In genomic region chr2:21008014-21008789, GRCh38 we compare ENCODE assay signal across 32 cellular contexts. TPM values are rescaled to one million over a fixed set of nuclear protein-coding genes. Genes with fewer than 3 reads are reported as not detected.
"Had no signal": no experiment of that assay in that cellular context is flagged by ENCODE, and none has a peak within 500 bp of the region (broad histone marks: within the 10 kb centered on the region; RNA-seq: fewer than 3 reads in every experiment).

No MANE protein-coding gene starts in this region.

- H3K27me3 Mint-ChIP-seq: activated B cell treated with CpG ODN at 0.5 μM for 24 hours; activated T-cell treated with anti-CD3 and anti-CD28 coated beads, Interleukin-2, amount 50 U/mL, for 24 hours had no signal

- H3K4me3 ChIP-seq: adrenal gland, body of pancreas, breast epithelium had no signal

- H3K27ac ChIP-seq: adrenal gland, body of pancreas, brain microvascular endothelial cell, breast epithelium, VCaP had no signal

- H3K27ac Mint-ChIP-seq: activated B cell treated with CpG ODN at 0.5 μM for 24 hours; activated CD4-positive, alpha-beta memory T cell treated with anti-CD3 and anti-CD28 coated beads, Interleukin-2, amount 10 ng/mL, durations not matched to agents 7 days and 5 days; activated CD4-positive, alpha-beta T cell treated with anti-CD3 and anti-CD28 coated beads, Interleukin-2, amount 10 ng/mL, durations not matched to agents 7 days and 5 days; activated CD8-positive, alpha-beta memory T cell treated with anti-CD3 and anti-CD28 coated beads, Interleukin-2, amount 10 ng/mL, durations not matched to agents 7 days and 5 days; activated CD8-positive, alpha-beta T cell treated with anti-CD3 and anti-CD28 coated beads, Interleukin-2, amount 10 ng/mL, durations not matched to agents 7 days and 5 days; activated naive CD4-positive, alpha-beta T cell treated with anti-CD3 and anti-CD28 coated beads for 36 hours; activated naive CD4-positive, alpha-beta T cell treated with anti-CD3 and anti-CD28 coated beads, Interleukin-2, amount 50 U/mL, for 72 hours; activated naive CD8-positive, alpha-beta T cell treated with anti-CD3 and anti-CD28 coated beads for 36 hours; activated T-cell treated with anti-CD3 and anti-CD28 coated beads, Interleukin-2, amount 50 U/mL, for 24 hours; activated T-helper 2 cell treated with anti-CD3 and anti-CD28 coated beads, Interferon-gamma antibody, Interleukin-2, Interleukin-4, amounts not matched to agents 10 μg/mL and 5 μg/mL and 100 μg/mL, durations not matched to agents 14 hours and 24 hours and 36 hours; T-helper 1 cell treated with Interleukin-12 subunit alpha and Interleukin-12 subunit beta and Interleukin-4 antibody, amounts not matched to agents 30 μg/mL and 1 μg/mL, for 36 hours; T-helper 2 cell treated with Interferon-gamma antibody and Interleukin-4, amounts not matched to agents 5 μg/mL and 100 μg/mL, for 36 hours had no signal

- H3K9me3 Mint-ChIP-seq: activated B cell treated with CpG ODN at 0.5 μM for 24 hours; activated CD4-positive, alpha-beta memory T cell treated with anti-CD3 and anti-CD28 coated beads, Interleukin-2, amount 10 ng/mL, durations not matched to agents 7 days and 5 days; activated CD4-positive, alpha-beta T cell treated with anti-CD3 and anti-CD28 coated beads, Interleukin-2, amount 10 ng/mL, durations not matched to agents 7 days and 5 days; activated naive CD4-positive, alpha-beta T cell treated with anti-CD3 and anti-CD28 coated beads for 36 hours; activated naive CD4-positive, alpha-beta T cell treated with anti-CD3 and anti-CD28 coated beads, Interleukin-2, amount 50 U/mL, for 72 hours; activated naive CD8-positive, alpha-beta T cell treated with anti-CD3 and anti-CD28 coated beads for 36 hours; activated T-cell treated with anti-CD3 and anti-CD28 coated beads, Interleukin-2, amount 50 U/mL, for 24 hours; activated T-helper 2 cell treated with anti-CD3 and anti-CD28 coated beads, Interferon-gamma antibody, Interleukin-2, Interleukin-4, amounts not matched to agents 10 μg/mL and 5 μg/mL and 100 μg/mL, durations not matched to agents 14 hours and 24 hours and 36 hours; T-helper 1 cell treated with Interleukin-12 subunit alpha and Interleukin-12 subunit beta and Interleukin-4 antibody, amounts not matched to agents 30 μg/mL and 1 μg/mL, for 36 hours; T-helper 2 cell treated with Interferon-gamma antibody and Interleukin-4, amounts not matched to agents 5 μg/mL and 100 μg/mL, for 36 hours had no signal

- H3K27me3 ChIP-seq: brain microvascular endothelial cell had no signal

- H3K36me3 ChIP-seq: adrenal gland, brain microvascular endothelial cell, breast epithelium had no signal

- DNase-seq: activated B cell treated with CpG ODN at 0.5 μM for 24 hours; activated CD4-positive, alpha-beta memory T cell treated with anti-CD3 and anti-CD28 coated beads, Interleukin-2, amount 10 ng/mL, durations not matched to agents 7 days and 5 days; activated CD4-positive, alpha-beta T cell treated with anti-CD3 and anti-CD28 coated beads for 48 hours; activated CD4-positive, alpha-beta T cell treated with anti-CD3 and anti-CD28 coated beads, Interleukin-2, amount 10 ng/mL, durations not matched to agents 7 days and 5 days; activated CD4-positive, alpha-beta T cell treated with anti-CD3 and anti-CD28 coated beads, Interleukin-2, amount 50 U/mL, for 48 hours; activated CD4-positive, CD25-positive, alpha-beta regulatory T cell treated with anti-CD3 and anti-CD28 coated beads, Interleukin-2, amount 50 U/mL, for 72 hours; activated CD8-positive, alpha-beta memory T cell treated with anti-CD3 and anti-CD28 coated beads for 24 hours; activated CD8-positive, alpha-beta memory T cell treated with anti-CD3 and anti-CD28 coated beads, Interleukin-2, amount 10 ng/mL, durations not matched to agents 7 days and 5 days; activated CD8-positive, alpha-beta memory T cell treated with anti-CD3 and anti-CD28 coated beads, Interleukin-2, amount 50 U/mL, for 48 hours; activated CD8-positive, alpha-beta T cell treated with anti-CD3 and anti-CD28 coated beads, Interleukin-2, amount 10 ng/mL, durations not matched to agents 7 days and 5 days; activated effector memory CD4-positive, alpha-beta T cell treated with Interleukin-2 at 50 U/mL for 16 hours; activated gamma-delta T cell; activated naive CD4-positive, alpha-beta T cell treated with anti-CD3 and anti-CD28 coated beads for 36 hours; activated naive CD4-positive, alpha-beta T cell treated with anti-CD3 and anti-CD28 coated beads, Interleukin-2, amount 50 U/mL, for 16 hours; activated naive CD8-positive, alpha-beta T cell treated with anti-CD3 and anti-CD28 coated beads for 36 hours; activated T-cell treated with anti-CD3 and anti-CD28 coated beads, Interleukin-2, amount 50 U/mL, for 24 hours; activated T-cell treated with anti-CD3 and anti-CD28 coated beads, Interleukin-2, amount 50 U/mL, for 48 hours; adrenal gland; amniotic stem cell; aorta; body of pancreas; brain microvascular endothelial cell; central memory CD4-positive, alpha-beta T cell; T-helper 1 cell; T-helper 2 cell; T-helper 9 cell had no signal

- ATAC-seq: activated CD8-positive, alpha-beta memory T cell treated with anti-CD3 and anti-CD28 coated beads, Interleukin-2, amount 10 ng/mL, durations not matched to agents 7 days and 5 days; activated CD8-positive, alpha-beta T cell treated with anti-CD3 and anti-CD28 coated beads, Interleukin-2, amount 10 ng/mL, durations not matched to agents 7 days and 5 days; activated naive CD4-positive, alpha-beta T cell treated with anti-CD3 and anti-CD28 coated beads, Interleukin-2, amount 50 U/mL, for 72 hours; body of pancreas had no signal

- H3K4me1 Mint-ChIP-seq: activated B cell treated with CpG ODN at 0.5 μM for 24 hours; activated CD4-positive, alpha-beta memory T cell treated with anti-CD3 and anti-CD28 coated beads, Interleukin-2, amount 10 ng/mL, durations not matched to agents 7 days and 5 days; activated CD4-positive, alpha-beta T cell treated with anti-CD3 and anti-CD28 coated beads, Interleukin-2, amount 10 ng/mL, durations not matched to agents 7 days and 5 days; activated CD8-positive, alpha-beta memory T cell treated with anti-CD3 and anti-CD28 coated beads, Interleukin-2, amount 10 ng/mL, durations not matched to agents 7 days and 5 days; activated naive CD8-positive, alpha-beta T cell treated with anti-CD3 and anti-CD28 coated beads for 36 hours had no signal

- H3K4me1 ChIP-seq: adrenal gland, body of pancreas, breast epithelium had no signal

- H3K9me3 ChIP-seq: adrenal gland, body of pancreas, breast epithelium had no signal

- H3K4me3 Mint-ChIP-seq: activated B cell treated with CpG ODN at 0.5 μM for 24 hours; activated CD4-positive, alpha-beta memory T cell treated with anti-CD3 and anti-CD28 coated beads, Interleukin-2, amount 10 ng/mL, durations not matched to agents 7 days and 5 days; activated CD4-positive, alpha-beta T cell treated with anti-CD3 and anti-CD28 coated beads, Interleukin-2, amount 10 ng/mL, durations not matched to agents 7 days and 5 days; activated CD8-positive, alpha-beta memory T cell treated with anti-CD3 and anti-CD28 coated beads, Interleukin-2, amount 10 ng/mL, durations not matched to agents 7 days and 5 days; activated CD8-positive, alpha-beta T cell treated with anti-CD3 and anti-CD28 coated beads, Interleukin-2, amount 10 ng/mL, durations not matched to agents 7 days and 5 days; activated naive CD4-positive, alpha-beta T cell treated with anti-CD3 and anti-CD28 coated beads for 36 hours; activated naive CD8-positive, alpha-beta T cell treated with anti-CD3 and anti-CD28 coated beads for 36 hours; activated T-cell treated with anti-CD3 and anti-CD28 coated beads, Interleukin-2, amount 50 U/mL, for 24 hours; T-helper 1 cell treated with Interleukin-12 subunit alpha and Interleukin-12 subunit beta and Interleukin-4 antibody, amounts not matched to agents 30 μg/mL and 1 μg/mL, for 36 hours; T-helper 2 cell treated with Interferon-gamma antibody and Interleukin-4, amounts not matched to agents 5 μg/mL and 100 μg/mL, for 36 hours had no signal

- H3K36me3 Mint-ChIP-seq: activated CD8-positive, alpha-beta memory T cell treated with anti-CD3 and anti-CD28 coated beads, Interleukin-2, amount 10 ng/mL, durations not matched to agents 7 days and 5 days; activated naive CD4-positive, alpha-beta T cell treated with anti-CD3 and anti-CD28 coated beads, Interleukin-2, amount 50 U/mL, for 72 hours; activated naive CD8-positive, alpha-beta T cell treated with anti-CD3 and anti-CD28 coated beads for 36 hours had no signal

RNA-seq across cellular contexts. Expression of gene APOB, which starts 35.7 kb away (rescaled TPM):
- total RNA-seq: activated B cell treated with CpG ODN at 0.5 μM for 24 hours; activated CD4-positive, alpha-beta memory T cell treated with anti-CD3 and anti-CD28 coated beads, Interleukin-2, amount 10 ng/mL, durations not matched to agents 7 days and 5 days; activated CD4-positive, alpha-beta T cell treated with anti-CD3 and anti-CD28 coated beads, Interleukin-2, amount 10 ng/mL, durations not matched to agents 7 days and 5 days; activated CD8-positive, alpha-beta memory T cell treated with anti-CD3 and anti-CD28 coated beads, Interleukin-2, amount 10 ng/mL, durations not matched to agents 7 days and 5 days; activated CD8-positive, alpha-beta T cell treated with anti-CD3 and anti-CD28 coated beads, Interleukin-2, amount 10 ng/mL, durations not matched to agents 7 days and 5 days; activated naive CD4-positive, alpha-beta T cell treated with anti-CD3 and anti-CD28 coated beads for 36 hours; activated naive CD4-positive, alpha-beta T cell treated with anti-CD3 and anti-CD28 coated beads, Interleukin-2, amount 50 U/mL, for 72 hours; activated naive CD8-positive, alpha-beta T cell treated with anti-CD3 and anti-CD28 coated beads for 36 hours; activated T-helper 2 cell treated with anti-CD3 and anti-CD28 coated beads, Interferon-gamma antibody, Interleukin-2, Interleukin-4, amounts not matched to agents 10 μg/mL and 5 μg/mL and 100 μg/mL, durations not matched to agents 14 hours and 24 hours and 36 hours had no signal
